ENCODE assay signal across 9 cellular contexts in the genomic region with DNA sequence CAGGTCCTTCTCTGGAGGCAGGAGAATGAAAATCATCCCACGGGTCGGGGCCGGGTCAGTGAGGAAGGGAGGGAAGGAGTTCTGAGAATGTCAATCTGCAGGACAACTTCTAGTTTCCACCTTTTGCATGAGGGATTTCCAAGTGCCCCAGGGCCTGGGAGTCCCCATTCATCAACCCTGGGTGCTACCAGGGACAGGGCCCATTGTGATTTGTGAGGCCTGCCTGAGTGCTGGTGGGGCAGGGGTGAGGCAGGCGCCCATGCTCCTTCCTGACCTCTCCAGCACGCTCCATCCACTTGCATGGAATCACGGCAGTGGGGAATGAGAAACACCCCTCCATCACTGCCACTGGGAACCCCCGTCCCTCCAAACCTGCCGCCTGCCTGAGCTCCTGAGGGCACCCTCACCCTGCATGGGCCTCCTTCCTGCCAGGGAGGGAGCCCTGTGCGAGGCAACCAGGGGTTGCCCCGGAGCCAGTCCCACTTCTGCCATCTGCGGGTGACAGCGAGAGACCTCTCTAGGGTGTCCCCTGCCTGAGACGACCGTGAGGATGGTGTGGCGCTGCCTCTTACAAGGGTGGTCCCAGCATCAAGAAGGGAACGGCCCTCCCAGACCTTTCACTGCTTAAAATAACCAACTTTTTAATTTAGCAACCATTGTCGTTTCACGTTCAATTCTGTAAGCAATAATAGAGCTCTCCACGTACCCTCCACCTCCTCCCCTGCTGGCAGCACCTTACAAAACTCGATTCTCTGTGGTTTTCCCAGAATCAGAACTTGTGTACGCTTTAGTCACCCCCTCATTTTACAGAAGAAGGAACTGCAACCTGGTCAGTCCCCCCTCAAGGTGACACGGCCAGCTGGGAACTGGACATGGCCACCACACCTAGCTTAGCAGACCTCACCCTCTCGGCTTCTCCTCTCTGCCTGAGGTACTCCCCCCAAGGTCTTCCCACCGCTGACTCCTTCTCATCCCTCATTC. TPM values are rescaled to one million over a fixed set of nuclear protein-coding genes. Genes with fewer than 3 reads are reported as not detected.
DNase-seq lines count a peak whose midpoint lies in the region; ATAC-seq and TF ChIP-seq lines count a peak whose summit lies in the region.
"Had no signal": no experiment of that assay in that cellular context is flagged by ENCODE, and none has a peak within 500 bp of the region (broad histone marks: within the 10 kb centered on the region; RNA-seq: fewer than 3 reads in every experiment).

No MANE protein-coding gene starts in this region.

- H4K20me1 ChIP-seq in OCI-LY3 (ENCODE audit: insufficient read depth, low read length) = no peaks in the 10 kb centered on the region

- peak overlapping the region; percentile 5; the same call in 1 of the 2 replicates for H3K9ac ChIP-seq in OCI-LY3 (ENCODE audit: low read length)
- no peak overlapping the region for H3K9ac ChIP-seq in duodenal mucosa (ENCODE audit: low read depth in 1 of 2, low read length in 2 of 2)

- H3K27me3 ChIP-seq in OCI-LY3 (ENCODE audit: low read depth, low read length) = peaks cover 78% of the 10 kb centered on the region
- no peaks in the 10 kb centered on the region for H3K27me3 ChIP-seq in duodenal mucosa (ENCODE audit: control insufficient read depth in 1 of 2, insufficient read depth in 2 of 2, low read length in 2 of 2)
- no peaks in the 10 kb centered on the region for H3K27me3 ChIP-seq in transverse colon

- peak overlapping the region; percentile 53 for H3K4me2 ChIP-seq in OCI-LY3 (ENCODE audit: low read length)

- H3K27ac ChIP-seq in OCI-LY3 (ENCODE audit: low read length) (peak overlapping the region; percentile 43), duodenal mucosa (ENCODE audit: low read depth, low read length) (peak overlapping the region; percentile 43), transverse colon (peak overlapping the region; percentile 2 to 72 (median 40))

- H3K9me3 ChIP-seq in OCI-LY3 (ENCODE audit: insufficient read depth, low read length) = no peaks in the 10 kb centered on the region
- no peaks in the 10 kb centered on the region for H3K9me3 ChIP-seq in duodenal mucosa (ENCODE audit: control insufficient read depth in 1 of 2, low read length in 2 of 2)
- H3K9me3 ChIP-seq in transverse colon = no peaks in the 10 kb centered on the region

- 69 to 70% methylated on average over 2 to 24 of the region's 24 CpGs for WGBS in transverse colon (ENCODE audit: low coverage in 1 of 2), 2 donors

- ATAC-seq in left ventricle myocardium superior (no peak), HG03442 (IDR thresholded peaks at IDR 0.05; ENCODE audit: unreplicated experiment) (no peak)

- peak; percentile 11 for DNase-seq in stimulated activated CD4-positive, alpha-beta T cell treated with anti-CD3 and anti-CD28 coated beads, Interleukin-12 subunit alpha, Interleukin-12 subunit beta, amount 100 ng/mL, for 4 hours
- no peak for DNase-seq in stimulated activated CD4-positive, alpha-beta T cell treated with anti-CD3 and anti-CD28 coated beads, Interleukin-2, amount 100 ng/mL, for 48 hours
- DNase-seq in transverse colon (peak; percentile 51), hypothalamus (lab: John Stamatoyannopoulos, UW) (no peak), left ventricle myocardium superior (no peak)
- DNase-seq: cerebellar nuclear complex had no signal

- H3K4me3 ChIP-seq in OCI-LY3 (ENCODE audit: low read length) (peak overlapping the region; percentile 25), duodenal mucosa (ENCODE audit: low read depth in 1 of 2, low read length in 2 of 2) (no peak overlapping the region), transverse colon (no peak overlapping the region)

- no peak for TF ChIP-seq POLR2A in transverse colon (IDR thresholded peaks at IDR 0.05)

- no peaks in the 10 kb centered on the region for H3K79me2 ChIP-seq in OCI-LY3 (ENCODE audit: low read length)

- TF ChIP-seq EP300 in transverse colon (IDR thresholded peaks at IDR 0.05; ENCODE audit: low read depth) = no peak

- in situ Hi-C loops in transverse colon (cut with MboI; ENCODE audit: low pct_ligation_motif_present in 1 of 4, low pct_unique_long_range_greater_than_20kb in 1 of 4, low sequenced_read_pairs in 3 of 4) = no loop called here

- TF ChIP-seq CTCF in OCI-LY3 (IDR thresholded peaks at IDR 0.05; ENCODE audit: low read depth, low read length) = peak; percentile 62
- TF ChIP-seq CTCF in transverse colon (IDR thresholded peaks at IDR 0.05) = no peak

- no peak overlapping the region for H2AFZ ChIP-seq in OCI-LY3 (ENCODE audit: low read depth, low read length)

- intact Hi-C loops in transverse colon (cut with DNase I; ENCODE audit: low total_unique reads) (no loop called here), left ventricle myocardium superior (cut with micrococcal nuclease) (no loop called here)

- H3K36me3 ChIP-seq in OCI-LY3 (replicated peaks; ENCODE audit: low read depth, low read length) (no peaks in the 10 kb centered on the region), duodenal mucosa (ENCODE audit: control insufficient read depth in 1 of 2, insufficient read depth in 2 of 2, low read length in 2 of 2) (no peaks in the 10 kb centered on the region), transverse colon (no peaks in the 10 kb centered on the region)

- H3K4me1 ChIP-seq in OCI-LY3 (ENCODE audit: low read length) (peaks cover 71% of the 10 kb centered on the region), duodenal mucosa (ENCODE audit: control insufficient read depth in 1 of 2, insufficient read depth in 2 of 2, low read length in 2 of 2) (peaks cover 22 to 31% of the 10 kb centered on the region in 2 donors), transverse colon (peaks cover 14 to 49% (median 31%) of the 10 kb centered on the region in 4 donors)

RNA-seq across cellular contexts. Expression of a gene that starts 28.6 kb away (rescaled TPM):
- 10 to 100 TPM in 2 of 4 donors, 1 to 10 TPM in 2; 6.4 to 10.8 (median 8.4) TPM for total RNA-seq in transverse colon
- 24.7 TPM for total RNA-seq in left ventricle myocardium superior

Comparison
In these comparisons a context has a peak if more than half of its experiments do, and no peak if none do; other contexts are left out.
1. DNase-seq: peak in stimulated activated CD4-positive, alpha-beta T cell treated with anti-CD3 and anti-CD28 coated beads, Interleukin-12 subunit alpha, Interleukin-12 subunit beta, amount 100 ng/mL, for 4 hours (single experiment) and transverse colon (single experiment); none in stimulated activated CD4-positive, alpha-beta T cell treated with anti-CD3 and anti-CD28 coated beads, Interleukin-2, amount 100 ng/mL, for 48 hours (0 of 2), hypothalamus (0 of 51) and left ventricle myocardium superior (single experiment).
2. Peak in every context shown above with its lines, with median percentiles within 50 percentile points of each other: H3K27ac ChIP-seq.